Comparison of ENCODE assay signal across 7 cellular contexts in genomic region chr1:112618721-112619517, GRCh38. TPM values are rescaled to one million over a fixed set of nuclear protein-coding genes. Genes with fewer than 3 reads are reported as not detected.
A peak's percentile ranks its signal among the peaks of the same experiment; 100 is the strongest.
DNase-seq lines count a peak whose midpoint lies in the region; ATAC-seq and TF ChIP-seq lines count a peak whose summit lies in the region.

Gene ST7L (minus strand): TSS chr1:112619141. CDS start chr1:112619113, 28 bp downstream.

- TF ChIP-seq CTCF in MM.1S (IDR thresholded peaks at IDR 0.05; ENCODE audit: low read length) (no peak), upper lobe of left lung (IDR thresholded peaks at IDR 0.05) (no peak)

- H2AFZ ChIP-seq in MM.1S (ENCODE audit: low read length): peak within 1 kb of the TSS; percentile 80

- TF ChIP-seq EP300 in upper lobe of left lung (IDR thresholded peaks at IDR 0.05): no peak

- no peaks in the 10 kb centered on the region for H3K27me3 ChIP-seq in MM.1S (replicated peaks; ENCODE audit: insufficient read depth, low read length)
- H3K27me3 ChIP-seq in upper lobe of left lung: no peaks in the 10 kb centered on the region

- H3K36me3 ChIP-seq in MM.1S (replicated peaks; ENCODE audit: insufficient read depth, low read length) (no peaks in the 10 kb centered on the region), upper lobe of left lung (peaks cover 0 to 23% (median 5%) of the 10 kb centered on the region in 4 donors)

- H3K4me3 ChIP-seq in MM.1S (ENCODE audit: low read length) (peak within 1 kb of the TSS; percentile 85), upper lobe of left lung (peak within 1 kb of the TSS; percentile 71 to 96 (median 85))

- no peaks in the 10 kb centered on the region for H4K20me1 ChIP-seq in MM.1S (ENCODE audit: insufficient read depth, low read length)

- WGBS in upper lobe of left lung, 2 donors: 1% methylated on average over 22 to 43 of the region's 48 CpGs

- H3K4me2 ChIP-seq in MM.1S (ENCODE audit: low read depth, low read length): peak within 1 kb of the TSS; percentile 78

- H3K79me2 ChIP-seq in MM.1S (ENCODE audit: low read length): peaks cover 42% of the 10 kb centered on the region

- ATAC-seq in GM18505 (IDR thresholded peaks at IDR 0.05; ENCODE audit: unreplicated experiment): no peak
- peak; percentile 86 to 90 for ATAC-seq in left cardiac atrium
- peak; percentile 84 to 92 for ATAC-seq in upper lobe of left lung (ENCODE audit: low FRiP score in 2 of 2)

- peaks cover 29% of the 10 kb centered on the region for H3F3A ChIP-seq in MM.1S (ENCODE audit: insufficient read depth, low read length)

- H3K9me3 ChIP-seq in MM.1S (replicated peaks; ENCODE audit: insufficient read depth, low read length): no peaks in the 10 kb centered on the region
- H3K9me3 ChIP-seq in upper lobe of left lung: no peaks in the 10 kb centered on the region

- intact Hi-C loops in T-helper 1 cell treated with Interleukin-12 subunit alpha and Interleukin-12 subunit beta and Interleukin-4 antibody, amounts not matched to agents 30 ng/mL and 1 ng/mL, for 36 hours (cut with micrococcal nuclease): loop anchor here (1.0 to 10.0 kb wide), 17 partner anchors 49 to 1947 kb away; partner anchors contain the start of genes ATP5PB, CEPT1, CTTNBP2NL and DDX20
- intact Hi-C loops in left cardiac atrium (cut with DNase I): loop anchor here (2.0 to 10.0 kb wide), 5 partner anchors 88 to 234 kb away; partner anchors contain the start of genes RHOC (in 2 of the 2), CTTNBP2NL (in 1 of the 2) and WNT2B (in 1 of the 2)
- intact Hi-C loops in posterior vena cava (cut with DNase I): loop anchor here in 1 of 2 donors (10.0 kb wide), 1 partner anchor 234 kb away; no protein-coding TSS in a partner anchor

- H3K4me1 ChIP-seq in MM.1S (ENCODE audit: low read length): 0 out of 2 replicates have a peak, but pooled peaks cover 3% of the 10 kb centered on the region
- H3K4me1 ChIP-seq in upper lobe of left lung: peaks cover 30 to 47% (median 39%) of the 10 kb centered on the region in 4 donors

- H3K9me2 ChIP-seq in MM.1S (replicated peaks; ENCODE audit: insufficient read depth, low read length): no peaks in the 10 kb centered on the region

- H3K27ac ChIP-seq in MM.1S (ENCODE audit: low read length): peak within 1 kb of the TSS; percentile 91
- peak within 1 kb of the TSS; percentile 97 to 100 (median 99) for H3K27ac ChIP-seq in upper lobe of left lung

- DNase-seq in MM.1S (peak; percentile 34), anterior cingulate cortex (lab: John Stamatoyannopoulos, UW) (peak in 57 of 58 donors; percentile 34 to 88 (median 76)), left cardiac atrium (peak; percentile 83), posterior vena cava (ENCODE audit: low spot score) (peak; percentile 88), upper lobe of left lung (peak; percentile 79 to 92)

- peak; percentile 57 for TF ChIP-seq POLR2A in GM18505 (IDR thresholded peaks at IDR 0.05; ENCODE audit: borderline replicate concordance, extremely low read depth, insufficient read depth, insufficient read length)
- TF ChIP-seq POLR2A in upper lobe of left lung (IDR thresholded peaks at IDR 0.05): peak in 1 of 4 donors; percentile 29

- peak within 1 kb of the TSS; percentile 92 for H3K9ac ChIP-seq in MM.1S (ENCODE audit: low read length)

RNA-seq across cellular contexts. Expression of gene ST7L, which starts in this region (rescaled TPM):
- total RNA-seq in T-helper 1 cell treated with Interleukin-12 subunit alpha and Interleukin-12 subunit beta and Interleukin-4 antibody, amounts not matched to agents 30 ng/mL and 1 ng/mL, for 36 hours: 11.8 and 13.2 TPM in 2 replicates
- total RNA-seq in left cardiac atrium (10 to 100 TPM; 13.9 to 14.2 TPM), posterior vena cava (10 to 100 TPM; 17.9 to 19.4 TPM), upper lobe of left lung (10 to 100 TPM; 14.4 to 33.9 (median 16.1) TPM)

Comparison
In these comparisons a context has a peak if more than half of its experiments do, and no peak if none do; other contexts are left out.
1. DNase-seq: peak in every context shown above with its lines; median percentile 88 in posterior vena cava; 86 in upper lobe of left lung; 83 in left cardiac atrium; 76 in anterior cingulate cortex; 34 in MM.1S.